Comparison of ENCODE assay signal across 1 cellular context in the genomic region with DNA sequence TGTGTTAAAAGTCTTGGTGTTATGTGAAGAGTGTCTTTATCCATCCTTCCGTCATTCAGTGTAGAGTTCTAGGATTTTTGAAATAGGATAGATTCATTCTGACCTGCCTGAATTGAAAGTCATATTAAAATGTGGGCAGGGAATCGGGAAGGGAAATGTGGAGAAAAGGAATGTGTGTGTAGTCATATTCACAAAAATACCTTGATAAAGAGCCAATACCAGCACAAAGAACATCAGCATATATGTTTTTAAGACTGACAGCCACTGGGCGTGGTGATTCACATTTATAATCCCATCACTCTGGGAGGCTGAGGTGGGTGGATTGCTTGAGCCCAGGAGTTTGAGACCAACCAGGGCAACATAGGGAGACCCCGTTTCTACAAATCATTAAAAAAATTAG.
TF ChIP-seq lines count a peak whose summit lies in the region.

No MANE protein-coding gene starts in this region.

TF ChIP-seq in WTC11, 78 proteins besides CTCF, POLR2A, EP300 and RAD21 (continued from another document):
- TF ChIP-seq, protein P1, sequence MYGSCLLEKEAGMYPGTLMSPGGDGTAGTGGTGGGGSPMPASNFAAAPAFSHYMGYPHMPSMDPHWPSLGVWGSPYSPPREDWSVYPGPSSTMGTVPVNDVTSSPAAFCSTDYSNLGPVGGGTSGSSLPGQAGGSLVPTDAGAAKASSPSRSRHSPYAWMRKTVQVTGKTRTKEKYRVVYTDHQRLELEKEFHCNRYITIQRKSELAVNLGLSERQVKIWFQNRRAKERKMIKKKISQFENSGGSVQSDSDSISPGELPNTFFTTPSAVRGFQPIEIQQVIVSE (CRISPR knock-in tag; IDR thresholded peaks at IDR 0.05; ENCODE audit: borderline replicate concordance): no peak
- TF ChIP-seq, protein P2, sequence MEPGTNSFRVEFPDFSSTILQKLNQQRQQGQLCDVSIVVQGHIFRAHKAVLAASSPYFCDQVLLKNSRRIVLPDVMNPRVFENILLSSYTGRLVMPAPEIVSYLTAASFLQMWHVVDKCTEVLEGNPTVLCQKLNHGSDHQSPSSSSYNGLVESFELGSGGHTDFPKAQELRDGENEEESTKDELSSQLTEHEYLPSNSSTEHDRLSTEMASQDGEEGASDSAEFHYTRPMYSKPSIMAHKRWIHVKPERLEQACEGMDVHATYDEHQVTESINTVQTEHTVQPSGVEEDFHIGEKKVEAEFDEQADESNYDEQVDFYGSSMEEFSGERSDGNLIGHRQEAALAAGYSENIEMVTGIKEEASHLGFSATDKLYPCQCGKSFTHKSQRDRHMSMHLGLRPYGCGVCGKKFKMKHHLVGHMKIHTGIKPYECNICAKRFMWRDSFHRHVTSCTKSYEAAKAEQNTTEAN (CRISPR knock-in tag; IDR thresholded peaks at IDR 0.05): no peak
- no peak for TF ChIP-seq KAT7 (CRISPR knock-in tag; IDR thresholded peaks at IDR 0.05; ENCODE audit: borderline replicate concordance)
- TF ChIP-seq, protein P3, sequence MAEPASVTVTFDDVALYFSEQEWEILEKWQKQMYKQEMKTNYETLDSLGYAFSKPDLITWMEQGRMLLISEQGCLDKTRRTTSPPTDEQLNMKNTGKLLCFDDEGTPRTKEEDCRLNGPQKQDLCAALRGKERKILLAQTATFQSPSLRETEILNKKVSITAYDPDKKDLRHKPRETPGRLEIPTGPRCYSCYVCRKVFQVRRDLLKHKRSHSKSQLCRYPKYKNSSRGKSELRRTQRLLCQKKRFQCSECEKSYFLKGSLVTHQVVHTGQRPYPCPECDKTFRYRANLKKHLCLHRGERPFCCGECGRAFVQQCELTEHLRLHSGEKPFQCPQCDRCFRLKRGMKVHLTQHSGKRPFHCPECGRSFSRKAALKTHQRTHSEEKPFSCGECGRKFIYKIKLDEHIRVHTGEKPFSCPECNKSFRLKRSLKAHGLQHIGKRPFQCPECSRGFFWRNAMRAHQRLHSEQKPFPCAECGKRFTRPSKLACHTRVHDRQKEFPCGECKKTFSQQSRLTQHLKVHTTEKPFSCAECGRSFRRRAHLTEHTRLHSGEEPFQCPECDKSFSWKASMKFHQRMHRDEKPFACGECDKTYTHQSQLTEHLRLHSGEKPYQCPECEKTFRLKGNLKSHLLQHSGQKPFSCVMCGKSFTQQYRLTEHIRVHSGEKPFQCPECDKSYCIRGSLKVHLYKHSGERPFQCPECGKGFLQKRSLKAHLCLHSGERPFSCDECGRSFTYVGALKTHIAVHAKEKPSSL (CRISPR knock-in tag; conservative IDR thresholded peaks at IDR 0.05): no peak
- TF ChIP-seq ZNF416 (CRISPR knock-in tag; IDR thresholded peaks at IDR 0.05): no peak
- TF ChIP-seq SP1 (CRISPR knock-in tag; conservative IDR thresholded peaks at IDR 0.05): no peak
- TF ChIP-seq, protein P4, sequence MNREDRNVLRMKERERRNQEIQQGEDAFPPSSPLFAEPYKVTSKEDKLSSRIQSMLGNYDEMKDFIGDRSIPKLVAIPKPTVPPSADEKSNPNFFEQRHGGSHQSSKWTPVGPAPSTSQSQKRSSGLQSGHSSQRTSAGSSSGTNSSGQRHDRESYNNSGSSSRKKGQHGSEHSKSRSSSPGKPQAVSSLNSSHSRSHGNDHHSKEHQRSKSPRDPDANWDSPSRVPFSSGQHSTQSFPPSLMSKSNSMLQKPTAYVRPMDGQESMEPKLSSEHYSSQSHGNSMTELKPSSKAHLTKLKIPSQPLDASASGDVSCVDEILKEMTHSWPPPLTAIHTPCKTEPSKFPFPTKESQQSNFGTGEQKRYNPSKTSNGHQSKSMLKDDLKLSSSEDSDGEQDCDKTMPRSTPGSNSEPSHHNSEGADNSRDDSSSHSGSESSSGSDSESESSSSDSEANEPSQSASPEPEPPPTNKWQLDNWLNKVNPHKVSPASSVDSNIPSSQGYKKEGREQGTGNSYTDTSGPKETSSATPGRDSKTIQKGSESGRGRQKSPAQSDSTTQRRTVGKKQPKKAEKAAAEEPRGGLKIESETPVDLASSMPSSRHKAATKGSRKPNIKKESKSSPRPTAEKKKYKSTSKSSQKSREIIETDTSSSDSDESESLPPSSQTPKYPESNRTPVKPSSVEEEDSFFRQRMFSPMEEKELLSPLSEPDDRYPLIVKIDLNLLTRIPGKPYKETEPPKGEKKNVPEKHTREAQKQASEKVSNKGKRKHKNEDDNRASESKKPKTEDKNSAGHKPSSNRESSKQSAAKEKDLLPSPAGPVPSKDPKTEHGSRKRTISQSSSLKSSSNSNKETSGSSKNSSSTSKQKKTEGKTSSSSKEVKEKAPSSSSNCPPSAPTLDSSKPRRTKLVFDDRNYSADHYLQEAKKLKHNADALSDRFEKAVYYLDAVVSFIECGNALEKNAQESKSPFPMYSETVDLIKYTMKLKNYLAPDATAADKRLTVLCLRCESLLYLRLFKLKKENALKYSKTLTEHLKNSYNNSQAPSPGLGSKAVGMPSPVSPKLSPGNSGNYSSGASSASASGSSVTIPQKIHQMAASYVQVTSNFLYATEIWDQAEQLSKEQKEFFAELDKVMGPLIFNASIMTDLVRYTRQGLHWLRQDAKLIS (CRISPR knock-in tag; IDR thresholded peaks at IDR 0.05; ENCODE audit: borderline replicate concordance): no peak
